In genomic region chr1:1435094-1435903, GRCh38 we compare ENCODE assay signal across 1 cellular context.
TF ChIP-seq lines count a peak whose summit lies in the region.

Gene VWA1, plus strand, starts transcription at chr1:1435690. Its CDS starts 59 bp downstream, at chr1:1435749.

TF ChIP-seq in WTC11, 78 proteins besides CTCF, POLR2A, EP300 and RAD21 (continued from another document and continues in another):
- 0 out of 2 replicates have a peak, but pooled peaks have one; percentile 14 for TF ChIP-seq PRDM15 (CRISPR knock-in tag; IDR thresholded peaks at IDR 0.05)
- TF ChIP-seq ATF1 (CRISPR knock-in tag; IDR thresholded peaks at IDR 0.05), result no peak
- TF ChIP-seq ZNF138 (CRISPR knock-in tag; conservative IDR thresholded peaks at IDR 0.05), result no peak
- TF ChIP-seq FOXP4 (CRISPR knock-in tag; IDR thresholded peaks at IDR 0.05), result no peak
- no peak for TF ChIP-seq JAZF1 (CRISPR knock-in tag; IDR thresholded peaks at IDR 0.05)
- TF ChIP-seq USF1 (CRISPR knock-in tag; IDR thresholded peaks at IDR 0.05), result no peak
- no peak; the same call in 1 of the 2 replicates for TF ChIP-seq ETV6 (CRISPR knock-in tag; IDR thresholded peaks at IDR 0.05)
- TF ChIP-seq IRF1 (CRISPR knock-in tag; IDR thresholded peaks at IDR 0.05), result no peak
- TF ChIP-seq CREM (CRISPR knock-in tag; IDR thresholded peaks at IDR 0.05), result no peak
- no peak for TF ChIP-seq E2F1 (CRISPR knock-in tag; IDR thresholded peaks at IDR 0.05)
- TF ChIP-seq ATF6 (CRISPR knock-in tag; IDR thresholded peaks at IDR 0.05), result no peak
- 0 out of 2 replicates have a peak, but pooled peaks have one; percentile 58 for TF ChIP-seq ZNF416 (CRISPR knock-in tag; IDR thresholded peaks at IDR 0.05)
- TF ChIP-seq CREB1 (CRISPR knock-in tag; IDR thresholded peaks at IDR 0.05), result no peak
- TF ChIP-seq ZBTB43 (CRISPR knock-in tag; IDR thresholded peaks at IDR 0.05), result no peak
- no peak for TF ChIP-seq ZBTB21 (CRISPR knock-in tag; IDR thresholded peaks at IDR 0.05; ENCODE audit: borderline replicate concordance)
- no peak for TF ChIP-seq SMAD3 (CRISPR knock-in tag; IDR thresholded peaks at IDR 0.05; ENCODE audit: borderline replicate concordance)
- TF ChIP-seq NR1H2 (CRISPR knock-in tag; IDR thresholded peaks at IDR 0.05), result no peak
- TF ChIP-seq ZNF219 (CRISPR knock-in tag; IDR thresholded peaks at IDR 0.05; ENCODE audit: borderline replicate concordance), result no peak
- no peak for TF ChIP-seq NR3C1 (CRISPR knock-in tag; conservative IDR thresholded peaks at IDR 0.05; ENCODE audit: low read depth)
- TF ChIP-seq PREB (CRISPR knock-in tag; IDR thresholded peaks at IDR 0.05; ENCODE audit: borderline replicate concordance), result no peak
- peak; percentile 96 for TF ChIP-seq SP1 (CRISPR knock-in tag; conservative IDR thresholded peaks at IDR 0.05)
- TF ChIP-seq ARID4B (CRISPR knock-in tag; IDR thresholded peaks at IDR 0.05; ENCODE audit: borderline replicate concordance), result no peak
- TF ChIP-seq MLX (CRISPR knock-in tag; IDR thresholded peaks at IDR 0.05), result no peak
- peak; percentile 47; the same call in 1 of the 2 replicates for TF ChIP-seq FOXP1 (CRISPR knock-in tag; IDR thresholded peaks at IDR 0.05; ENCODE audit: borderline replicate concordance)
- TF ChIP-seq USF2 (CRISPR knock-in tag; IDR thresholded peaks at IDR 0.05), result 0 out of 2 replicates have a peak, but pooled peaks have one; percentile 24
- no peak for TF ChIP-seq ZNF671 (CRISPR knock-in tag; IDR thresholded peaks at IDR 0.05)
- peak; percentile 45; the same call in 1 of the 2 replicates for TF ChIP-seq E2F5 (CRISPR knock-in tag; IDR thresholded peaks at IDR 0.05)
- no peak for TF ChIP-seq MXD4 (CRISPR knock-in tag; IDR thresholded peaks at IDR 0.05; ENCODE audit: borderline replicate concordance)
- TF ChIP-seq ZNF423 (CRISPR knock-in tag; IDR thresholded peaks at IDR 0.05), result no peak
- TF ChIP-seq ZNF281 (CRISPR knock-in tag; IDR thresholded peaks at IDR 0.05), result no peak
- 0 out of 2 replicates have a peak, but pooled peaks have one; percentile 56 for TF ChIP-seq ZNF232 (CRISPR knock-in tag; IDR thresholded peaks at IDR 0.05)
